In genomic region chr17:82369211-82369610, GRCh38 we compare ENCODE assay signal across 1 cellular context.
TF ChIP-seq lines count a peak whose summit lies in the region.

No MANE protein-coding gene starts in this region.

TF ChIP-seq in HepG2, 621 proteins besides CTCF, POLR2A, EP300 and RAD21:
- TF ChIP-seq SOX13 (IDR thresholded peaks at IDR 0.05) (no peak), SOX13 (CRISPR knock-in tag; conservative IDR thresholded peaks at IDR 0.05 in 1 of 2, IDR thresholded peaks at IDR 0.05 in 1 of 2) (no peak)
